ENCODE assay signal across 30 cellular contexts in the genomic region with DNA sequence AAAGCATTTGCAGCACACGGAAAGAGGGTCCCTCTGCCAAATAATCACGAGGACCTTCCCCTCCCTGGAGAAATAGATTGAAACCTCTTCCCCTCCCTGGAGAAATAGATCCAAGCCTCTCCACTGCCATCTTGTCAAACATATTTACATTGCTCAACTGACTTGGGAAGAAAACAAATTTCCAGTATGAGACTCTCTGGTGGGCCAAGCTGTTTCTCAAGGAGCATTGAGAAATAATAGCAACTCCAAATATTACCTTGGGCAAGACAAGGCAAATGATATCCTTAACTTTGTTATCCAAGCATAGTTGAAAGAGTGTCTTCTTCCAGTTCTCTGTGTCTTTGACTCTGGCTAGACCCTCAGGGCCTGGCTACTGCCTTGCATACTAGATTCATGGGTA. TPM values are rescaled to one million over a fixed set of nuclear protein-coding genes. Genes with fewer than 3 reads are reported as not detected.
"Had no signal": no experiment of that assay in that cellular context is flagged by ENCODE, and none has a peak within 500 bp of the region (broad histone marks: within the 10 kb centered on the region; RNA-seq: fewer than 3 reads in every experiment).

No MANE protein-coding gene starts in this region.

- H3K36me3 ChIP-seq: ovary, right lobe of liver, spleen, thoracic aorta, thyroid gland, tibial nerve, upper lobe of left lung, vagina had no signal

- ATAC-seq: naive thymus-derived CD8-positive, alpha-beta T cell; natural killer cell treated with Interleukin-12 subunit alpha and Interleukin-12 subunit beta and Interleukin-15 and Interleukin-18, amount 100 ng/mL, for 72 hours; psoas muscle; right cardiac atrium; right lobe of liver; stimulated activated memory B cell treated with anti-CD40 and anti-IgM and Interleukin-4, amounts not matched to agents 10 μg/mL and 1 μg/mL and 100 μg/mL, for 72 hours; stimulated activated naive CD8-positive, alpha-beta T cell treated with anti-CD3 and anti-CD28 coated beads, Interleukin-15, amount 100 ng/mL, for 72 hours; stimulated activated naive CD8-positive, alpha-beta T cell treated with anti-CD3 and anti-CD28 coated beads, Interleukin-15, Interleukin-2, amounts not matched to agents 100 U/mL and 50 U/mL, for 24 hours had no signal

- H3K79me2 ChIP-seq: parathyroid adenoma had no signal

- H3K9me3 Mint-ChIP-seq: natural killer cell treated with Interleukin-12 subunit alpha and Interleukin-12 subunit beta and Interleukin-15 and Interleukin-18, amount 100 ng/mL, for 72 hours; nephron progenitor cell; neural crest cell; stimulated activated memory B cell treated with anti-CD40 and anti-IgM and Interleukin-4, amounts not matched to agents 10 μg/mL and 1 μg/mL and 100 μg/mL, for 72 hours had no signal

- H3K27me3 ChIP-seq: ovary, right lobe of liver, thyroid gland, tibial nerve, upper lobe of left lung, vagina had no signal

- H3K4me3 Mint-ChIP-seq: naive thymus-derived CD8-positive, alpha-beta T cell; natural killer cell treated with Interleukin-12 subunit alpha and Interleukin-12 subunit beta and Interleukin-15 and Interleukin-18, amount 100 ng/mL, for 72 hours; nephron progenitor cell; neural crest cell; stimulated activated memory B cell treated with anti-CD40 and anti-IgM and Interleukin-4, amounts not matched to agents 10 μg/mL and 1 μg/mL and 100 μg/mL, for 72 hours; stimulated activated naive CD8-positive, alpha-beta T cell treated with anti-CD3 and anti-CD28 coated beads, Interleukin-15, amount 100 ng/mL, for 72 hours had no signal

- H3K27ac ChIP-seq: ovary, parathyroid adenoma, psoas muscle, right lobe of liver, skin epidermis, spleen, thoracic aorta, thyroid gland, tibial nerve, upper lobe of left lung, vagina had no signal

- DNase-seq: naive thymus-derived CD8-positive, alpha-beta T cell; nephron progenitor cell; occipital lobe; ovary; posterior cingulate gyrus; psoas muscle; right cardiac atrium; right lobe of liver; spleen; stimulated activated CD4-positive, alpha-beta T cell treated with anti-CD3 and anti-CD28 coated beads, Interleukin-12 subunit alpha, Interleukin-12 subunit beta, amount 100 ng/mL, for 4 hours; stimulated activated CD4-positive, alpha-beta T cell treated with anti-CD3 and anti-CD28 coated beads, Interleukin-1b, Interleukin-23, amount 100 ng/mL, for 48 hours; stimulated activated CD4-positive, alpha-beta T cell treated with anti-CD3 and anti-CD28 coated beads, Interleukin-4, amount 100 ng/mL, for 1 hour; stimulated activated CD4-positive, alpha-beta T cell treated with anti-CD3 and anti-CD28 coated beads, Interleukin-4, amount 100 ng/mL, for 4 hours; stimulated activated CD8-positive, alpha-beta memory T cell treated with anti-CD3 and anti-CD28 coated beads, Interleukin-4, amount 100 ng/mL, for 48 hours; stimulated activated naive CD4-positive, alpha-beta T cell; stimulated activated naive CD8-positive, alpha-beta T cell treated with anti-CD3 and anti-CD28 coated beads, Interleukin-15, amount 100 ng/mL, for 72 hours; stimulated activated naive CD8-positive, alpha-beta T cell treated with anti-CD3 and anti-CD28 coated beads, Interleukin-15, Interleukin-2, amounts not matched to agents 100 U/mL and 50 U/mL, for 24 hours; thyroid gland; trophoblast cell; upper lobe of left lung had no signal

- H3K4me1 Mint-ChIP-seq: naive thymus-derived CD8-positive, alpha-beta T cell; neural crest cell; stimulated activated memory B cell treated with anti-CD40 and anti-IgM and Interleukin-4, amounts not matched to agents 10 μg/mL and 1 μg/mL and 100 μg/mL, for 72 hours; stimulated activated naive CD8-positive, alpha-beta T cell treated with anti-CD3 and anti-CD28 coated beads, Interleukin-15, amount 100 ng/mL, for 72 hours had no signal

- H3K9me3 ChIP-seq: ovary, psoas muscle, right lobe of liver, spleen, thoracic aorta, thyroid gland, tibial nerve, upper lobe of left lung, vagina had no signal

- H3K36me3 Mint-ChIP-seq: naive thymus-derived CD8-positive, alpha-beta T cell; natural killer cell treated with Interleukin-12 subunit alpha and Interleukin-12 subunit beta and Interleukin-15 and Interleukin-18, amount 100 ng/mL, for 72 hours; stimulated activated memory B cell treated with anti-CD40 and anti-IgM and Interleukin-4, amounts not matched to agents 10 μg/mL and 1 μg/mL and 100 μg/mL, for 72 hours had no signal

- H3K9ac ChIP-seq: parathyroid adenoma had no signal

- H3K4me3 ChIP-seq: ovary, psoas muscle, right lobe of liver, skin epidermis, smooth muscle cell, spleen, thoracic aorta, thyroid gland, tibial nerve, upper lobe of left lung, vagina had no signal

- H3K4me1 ChIP-seq: parathyroid adenoma, psoas muscle, spleen, thyroid gland, vagina had no signal

- H2AFZ ChIP-seq: parathyroid adenoma had no signal

- H3K4me2 ChIP-seq: smooth muscle cell had no signal

- H3K27ac Mint-ChIP-seq: naive thymus-derived CD8-positive, alpha-beta T cell; natural killer cell treated with Interleukin-12 subunit alpha and Interleukin-12 subunit beta and Interleukin-15 and Interleukin-18, amount 100 ng/mL, for 72 hours; nephron progenitor cell; progenitor cell of endocrine pancreas; stimulated activated memory B cell treated with anti-CD40 and anti-IgM and Interleukin-4, amounts not matched to agents 10 μg/mL and 1 μg/mL and 100 μg/mL, for 72 hours; stimulated activated naive CD8-positive, alpha-beta T cell treated with anti-CD3 and anti-CD28 coated beads, Interleukin-15, amount 100 ng/mL, for 72 hours had no signal

RNA-seq across cellular contexts. Expression of a gene that starts 45.2 kb away (rescaled TPM):
- total RNA-seq: naive thymus-derived CD8-positive, alpha-beta T cell; natural killer cell treated with Interleukin-12 subunit alpha and Interleukin-12 subunit beta and Interleukin-15 and Interleukin-18, amount 100 ng/mL, for 72 hours had no signal
